In genomic region chr6:56154076-56154475, GRCh38 we compare ENCODE assay signal across 1 cellular context.
TF ChIP-seq lines count a peak whose summit lies in the region.

No MANE protein-coding gene starts in this region.

TF ChIP-seq in HEK293, 187 proteins besides CTCF, POLR2A, EP300 and RAD21 (continued from another document):
- TF ChIP-seq KLF1 (tag by site-specific recombination; IDR thresholded peaks at IDR 0.05) (no peak), TRIM28 (IDR thresholded peaks at IDR 0.05; ENCODE audit: borderline replicate concordance, low read length) (0 out of 2 replicates have a peak, but pooled peaks have one; percentile 14), ZNF155 (tag by site-specific recombination; IDR thresholded peaks at IDR 0.05) (no peak), OSR2 (tag by site-specific recombination; IDR thresholded peaks at IDR 0.05) (no peak), ZEB2 (tag by site-specific recombination; IDR thresholded peaks at IDR 0.05) (no peak), ZNF391 (tag by site-specific recombination; IDR thresholded peaks at IDR 0.05; ENCODE audit: borderline replicate concordance, low read depth) (no peak), ZNF248 (tag by site-specific recombination; IDR thresholded peaks at IDR 0.05) (no peak)
